In the genomic region with DNA sequence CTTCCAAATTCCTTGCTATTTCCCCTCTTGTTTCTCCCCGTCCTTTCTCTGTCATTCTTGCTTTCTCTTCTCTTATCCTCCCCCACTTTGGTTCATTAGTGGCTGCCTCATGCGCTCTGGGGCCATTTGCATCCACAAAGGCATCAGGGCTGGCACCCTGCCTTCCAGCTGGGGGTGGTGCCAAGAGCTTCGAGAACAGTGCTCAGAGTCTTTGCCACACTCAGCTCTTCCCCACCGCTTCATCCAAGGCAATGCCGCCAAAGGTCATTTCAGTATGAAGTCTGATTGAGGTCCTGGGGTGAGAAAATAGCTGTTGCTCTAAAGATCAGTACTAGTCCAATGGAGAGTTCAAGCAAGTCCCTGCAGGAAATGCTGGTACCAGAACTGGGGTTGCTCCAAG, we compare ENCODE assay signal across 20 cellular contexts. TPM values are rescaled to one million over a fixed set of nuclear protein-coding genes. Genes with fewer than 3 reads are reported as not detected.
DNase-seq lines count a peak whose midpoint lies in the region; TF ChIP-seq lines count a peak whose summit lies in the region.
"Had no signal": no experiment of that assay in that cellular context is flagged by ENCODE, and none has a peak within 500 bp of the region (broad histone marks: within the 10 kb centered on the region; RNA-seq: fewer than 3 reads in every experiment).

No MANE protein-coding gene starts in this region.

- DNase-seq in NCI-H1105 treated with DMSO at 0.1 percent for 48 hours (lab: John Stamatoyannopoulos, UW) (peak; percentile 9), NCI-H1105 (lab: John Stamatoyannopoulos, UW) (no peak), Karpas-422 (no peak), cerebellar cortex (ENCODE audit: low spot score) (peak; percentile 74), neural progenitor cell (ENCODE audit: low spot score) (no peak), EL (no peak), right atrium auricular region (ENCODE audit: low spot score) (no peak)
- DNase-seq in effector CD8-positive, alpha-beta T cell (lab: John Stamatoyannopoulos, UW): no peak
- DNase-seq: 8988T; CD4-positive, CD25-positive, alpha-beta regulatory T cell; COR-L47; DMS153; HFFc6; KG1; NCI-H1436; NCI-H2081 treated with DMSO at 0.1 percent for 48 hours had no signal

- H3K79me2 ChIP-seq in Karpas-422 (ENCODE audit: low read length) (no peaks in the 10 kb centered on the region), neural progenitor cell (ENCODE audit: low read depth) (no peaks in the 10 kb centered on the region)

- H3K9me3 Mint-ChIP-seq in neural progenitor cell: no peaks in the 10 kb centered on the region
- H3K9me3 Mint-ChIP-seq: CD4-positive, CD25-positive, alpha-beta regulatory T cell; HFFc6 had no signal

- H3K4me3 Mint-ChIP-seq in neural progenitor cell: no peak overlapping the region
- H3K4me3 Mint-ChIP-seq: B cell; CD4-positive, CD25-positive, alpha-beta regulatory T cell; HFFc6 had no signal

- H3K27me3 Mint-ChIP-seq in neural progenitor cell (ENCODE audit: insufficient read depth, low read depth): peaks cover 10% of the 10 kb centered on the region

- no peak overlapping the region for H3K27ac ChIP-seq in Karpas-422 (ENCODE audit: low read length)
- no peak overlapping the region for H3K27ac ChIP-seq in neural progenitor cell
- no peak overlapping the region for H3K27ac ChIP-seq in right atrium auricular region
- H3K27ac ChIP-seq: SJSA1 had no signal

- no peaks in the 10 kb centered on the region for H3K9me2 ChIP-seq in Karpas-422 (replicated peaks; ENCODE audit: insufficient read depth, low read length)

- TF ChIP-seq CTCF in neural progenitor cell (IDR thresholded peaks at IDR 0.05): no peak
- TF ChIP-seq CTCF in right atrium auricular region (IDR thresholded peaks at IDR 0.05): no peak

- H4K20me1 ChIP-seq in Karpas-422 (ENCODE audit: insufficient read depth, low read depth, low read length) (no peaks in the 10 kb centered on the region), neural progenitor cell (ENCODE audit: low read depth) (no peaks in the 10 kb centered on the region)

- peak overlapping the region; percentile 18 for H3K27ac Mint-ChIP-seq in neural progenitor cell
- H3K27ac Mint-ChIP-seq: B cell; CD4-positive, CD25-positive, alpha-beta regulatory T cell; HFFc6 had no signal

- no peaks in the 10 kb centered on the region for H3K36me3 ChIP-seq in Karpas-422 (ENCODE audit: insufficient read depth, low read length)
- H3K36me3 ChIP-seq in neural progenitor cell: no peaks in the 10 kb centered on the region
- no peaks in the 10 kb centered on the region for H3K36me3 ChIP-seq in right atrium auricular region
- H3K36me3 ChIP-seq: SJSA1 had no signal

- no peak overlapping the region for H3K9ac ChIP-seq in Karpas-422 (ENCODE audit: low read length)
- no peak overlapping the region for H3K9ac ChIP-seq in neural progenitor cell

- H3K36me3 Mint-ChIP-seq in neural progenitor cell: no peaks in the 10 kb centered on the region
- H3K36me3 Mint-ChIP-seq: CD4-positive, CD25-positive, alpha-beta regulatory T cell had no signal

- H3K9me3 ChIP-seq in Karpas-422 (ENCODE audit: low read length): no peaks in the 10 kb centered on the region
- H3K9me3 ChIP-seq in neural progenitor cell (ENCODE audit: low read depth): no peaks in the 10 kb centered on the region
- no peaks in the 10 kb centered on the region for H3K9me3 ChIP-seq in right atrium auricular region
- H3K9me3 ChIP-seq: SJSA1 had no signal

- no peaks in the 10 kb centered on the region for H3K27me3 ChIP-seq in Karpas-422 (ENCODE audit: low read length)
- no peaks in the 10 kb centered on the region for H3K27me3 ChIP-seq in neural progenitor cell
- H3K27me3 ChIP-seq in right atrium auricular region: no peaks in the 10 kb centered on the region
- H3K27me3 ChIP-seq: SJSA1 had no signal

- H3K4me3 ChIP-seq in Karpas-422 (ENCODE audit: low read length): no peak overlapping the region
- H3K4me3 ChIP-seq in neural progenitor cell: no peak overlapping the region
- no peak overlapping the region for H3K4me3 ChIP-seq in right atrium auricular region
- H3K4me3 ChIP-seq: SJSA1 had no signal

- H3K4me2 ChIP-seq in Karpas-422 (ENCODE audit: low read depth, low read length, poor library complexity, severe bottlenecking) (peak overlapping the region; percentile 17), neural progenitor cell (no peak overlapping the region)

- H2AFZ ChIP-seq in Karpas-422 (ENCODE audit: low read length) (peak overlapping the region; percentile 85), neural progenitor cell (replicated peaks) (no peak overlapping the region)

- H3K4me1 Mint-ChIP-seq in neural progenitor cell: peaks cover 38% of the 10 kb centered on the region
- H3K4me1 Mint-ChIP-seq: B cell; CD4-positive, CD25-positive, alpha-beta regulatory T cell had no signal

- H3K4me1 ChIP-seq in Karpas-422 (ENCODE audit: low read length) (peaks cover 35% of the 10 kb centered on the region), neural progenitor cell (peaks cover 27% of the 10 kb centered on the region), right atrium auricular region (no peaks in the 10 kb centered on the region)
- H3K4me1 ChIP-seq: SJSA1 had no signal

- peaks cover 7% of the 10 kb centered on the region for H3F3A ChIP-seq in neural progenitor cell (ENCODE audit: low read depth)

RNA-seq across cellular contexts. Expression of gene OLIG3, which starts 22.7 kb away (rescaled TPM):
- not detected in 2 replicates for total RNA-seq in Karpas-422 (2014; rRNA removed; shearing (Covaris generic); ENCODE audit: low replicate concordance)
- not detected in 2 replicates for total RNA-seq in neural progenitor cell (ENCODE audit: low replicate concordance)
- not detected for total RNA-seq in right atrium auricular region
- total RNA-seq: B cell; CD4-positive, CD25-positive, alpha-beta regulatory T cell; HFFc6; HT-29; M059J; SJSA1 had no signal

Comparison
In these comparisons a context has a peak if more than half of its experiments do, and no peak if none do; other contexts are left out.
1. DNase-seq: peak in NCI-H1105 treated with DMSO at 0.1 percent for 48 hours (single experiment) and cerebellar cortex (single experiment); none in NCI-H1105 (single experiment), Karpas-422 (single experiment), neural progenitor cell (single experiment), EL (single experiment), effector CD8-positive, alpha-beta T cell (single experiment) and right atrium auricular region (single experiment).